Comparison of ENCODE assay signal across 8 cellular contexts in genomic region chr13:19781526-19781925, GRCh38. TPM values are rescaled to one million over a fixed set of nuclear protein-coding genes. Genes with fewer than 3 reads are reported as not detected.
DNase-seq lines count a peak whose midpoint lies in the region; ATAC-seq and TF ChIP-seq lines count a peak whose summit lies in the region.

No MANE protein-coding gene starts in this region.

- POLR2A ChIA-PET in CD4-positive, alpha-beta T cell (lab: Charles Lee) = interaction anchor here (0.8 to 4.0 kb wide), 6 partner anchors 9 to 337 kb away, joined by 3 to 74 read pairs (median 11); partner anchors contain the start of genes MPHOSPH8 and ZMYM5
- POLR2A ChIA-PET in GM10248 (lab: Yijun Ruan, JAX) = no interaction called here

- TF ChIP-seq CTCF in CD4-positive, alpha-beta T cell (IDR thresholded peaks at IDR 0.05) = no peak
- TF ChIP-seq CTCF in nephron progenitor cell (IDR thresholded peaks at IDR 0.05) = no peak
- no peak for TF ChIP-seq CTCF in GM10248 (IDR thresholded peaks at IDR 0.05; ENCODE audit: control extremely low read depth, extremely low read depth, low read depth, missing control alignments)

- DNase-seq in CD4-positive, alpha-beta T cell = peak in 1 of 10 experiments; percentile 4
- DNase-seq in NCI-H69 (lab: John Stamatoyannopoulos, UW) (peak; percentile 18), nephron progenitor cell (no peak), H4 (ENCODE audit: low spot score) (no peak), GM10248 (ENCODE audit: extremely low spot score) (no peak)
- no peak for DNase-seq in effector memory CD8-positive, alpha-beta T cell

- CTCF ChIA-PET in CD4-positive, alpha-beta T cell (lab: Charles Lee) = interaction anchor here (0.6 kb wide), 1 partner anchor 24 kb away, joined by 4 read pairs; no protein-coding TSS in a partner anchor
- CTCF ChIA-PET in GM10248 (lab: Yijun Ruan, JAX) = no interaction called here

- H3K27me3 ChIP-seq in CD4-positive, alpha-beta T cell (ENCODE audit: control insufficient read depth, insufficient read depth, low read length) = no peaks in the 10 kb centered on the region

- peak overlapping the region; percentile 96 for H3K27ac ChIP-seq in CD4-positive, alpha-beta T cell (ENCODE audit: low read depth, low read length)

- no peaks in the 10 kb centered on the region for H3K9me3 Mint-ChIP-seq in CD4-positive, alpha-beta T cell
- H3K9me3 Mint-ChIP-seq in effector memory CD8-positive, alpha-beta T cell = no peaks in the 10 kb centered on the region
- peaks cover 27% of the 10 kb centered on the region for H3K9me3 Mint-ChIP-seq in nephron progenitor cell

- H3K4me1 Mint-ChIP-seq in CD4-positive, alpha-beta T cell (ENCODE audit: low read depth) = peaks cover 11% of the 10 kb centered on the region
- H3K4me1 Mint-ChIP-seq in effector memory CD8-positive, alpha-beta T cell (ENCODE audit: low read depth in 2 of 2) = peaks cover 7 to 11% of the 10 kb centered on the region in 2 donors
- peaks cover 5% of the 10 kb centered on the region for H3K4me1 Mint-ChIP-seq in nephron progenitor cell

- ATAC-seq in CD4-positive, alpha-beta T cell (ENCODE audit: poor library complexity) = no peak
- ATAC-seq in effector memory CD8-positive, alpha-beta T cell (replicated peaks) = no peak
- ATAC-seq in GM19023 (IDR thresholded peaks at IDR 0.05; ENCODE audit: unreplicated experiment) (no peak), GM21390 (IDR thresholded peaks at IDR 0.05; ENCODE audit: unreplicated experiment) (no peak)

- peaks cover 19% of the 10 kb centered on the region for H3K36me3 Mint-ChIP-seq in CD4-positive, alpha-beta T cell (ENCODE audit: low read depth)
- H3K36me3 Mint-ChIP-seq in effector memory CD8-positive, alpha-beta T cell (ENCODE audit: insufficient read depth) = peaks cover 40% of the 10 kb centered on the region
- H3K36me3 Mint-ChIP-seq in nephron progenitor cell (ENCODE audit: low read depth) = peaks cover 36% of the 10 kb centered on the region

- no peaks in the 10 kb centered on the region for H3K27me3 Mint-ChIP-seq in CD4-positive, alpha-beta T cell
- no peaks in the 10 kb centered on the region for H3K27me3 Mint-ChIP-seq in effector memory CD8-positive, alpha-beta T cell
- peaks cover 5% of the 10 kb centered on the region for H3K27me3 Mint-ChIP-seq in nephron progenitor cell (ENCODE audit: low read depth, poor library complexity)

- peak overlapping the region; percentile 95 for H3K27ac Mint-ChIP-seq in CD4-positive, alpha-beta T cell
- H3K27ac Mint-ChIP-seq in effector memory CD8-positive, alpha-beta T cell = peak overlapping the region; percentile 98 to 99
- no peak overlapping the region for H3K27ac Mint-ChIP-seq in nephron progenitor cell

- H3K9me3 ChIP-seq in CD4-positive, alpha-beta T cell (ENCODE audit: control insufficient read depth, low read length) = no peaks in the 10 kb centered on the region

- peak overlapping the region; percentile 91 for H3K4me3 Mint-ChIP-seq in CD4-positive, alpha-beta T cell
- peak overlapping the region; percentile 92 to 94 for H3K4me3 Mint-ChIP-seq in effector memory CD8-positive, alpha-beta T cell
- peak overlapping the region; percentile 98 for H3K4me3 Mint-ChIP-seq in nephron progenitor cell

- intact Hi-C loops in CD4-positive, alpha-beta T cell (cut with DNase I, micrococcal nuclease) = loop anchor here (5.0 kb wide), 1 partner anchor 149 kb away; the partner anchor contains the start of gene MPHOSPH8 (in 2 of the 2)

RNA-seq across cellular contexts. Expression of gene PSPC1, which starts 1.2 kb away (rescaled TPM):
- total RNA-seq in CD4-positive, alpha-beta T cell = 10 to 100 TPM; 71.0 to 71.9 TPM
- 27.3 and 27.6 TPM in 2 replicates for total RNA-seq in H4 (2014; rRNA removed; shearing (Covaris generic))
